8 cellular contexts compared by ENCODE assay signal in genomic region chr15:51401872-51402517, GRCh38.
DNase-seq lines count a peak whose midpoint lies in the region; ATAC-seq and TF ChIP-seq lines count a peak whose summit lies in the region.

No MANE protein-coding gene starts in this region.

- H3K4me3 ChIP-seq in AG10803 (ENCODE audit: low read length) (no peak overlapping the region), GM23338 (no peak overlapping the region), SU-DHL-6 (ENCODE audit: insufficient read depth, low read length, poor library complexity, severe bottlenecking) (no peak overlapping the region)

- no peaks in the 10 kb centered on the region for H3K36me3 Mint-ChIP-seq in GM23338 (ENCODE audit: low read depth)
- H3K36me3 Mint-ChIP-seq in stimulated activated memory B cell treated with anti-CD40 and anti-IgM and Interleukin-4, amounts not matched to agents 10 μg/mL and 1 μg/mL and 100 μg/mL, for 72 hours, result no peaks in the 10 kb centered on the region

- peaks cover 8% of the 10 kb centered on the region for H3K4me1 ChIP-seq in GM23338 (ENCODE audit: insufficient read depth)

- peaks cover 12% of the 10 kb centered on the region for H3K27me3 Mint-ChIP-seq in GM23338 (ENCODE audit: insufficient read depth, low read depth, poor library complexity)
- peaks cover 23% of the 10 kb centered on the region for H3K27me3 Mint-ChIP-seq in stimulated activated memory B cell treated with anti-CD40 and anti-IgM and Interleukin-4, amounts not matched to agents 10 μg/mL and 1 μg/mL and 100 μg/mL, for 72 hours

- intact Hi-C loops in cardiac septum (cut with DNase I), result loop anchor here (5.0 kb wide), 1 partner anchor 120 kb away; no protein-coding TSS in a partner anchor

- DNase-seq in AG10803 (ENCODE audit: low read depth) (peak; percentile 48), GM23338 (ENCODE audit: low spot score) (peak; percentile 87), cardiac septum (ENCODE audit: low spot score) (peak; percentile 84)
- no peak for DNase-seq in activated CD4-positive, CD25-positive, alpha-beta regulatory T cell treated with anti-CD3 and anti-CD28 coated beads, Interleukin-2, amount 50 U/mL, for 72 hours

- no peak overlapping the region for H3K27ac ChIP-seq in GM23338 (ENCODE audit: low read depth)
- no peak overlapping the region for H3K27ac ChIP-seq in SU-DHL-6 (ENCODE audit: low read depth, low read length)

- H3K4me2 ChIP-seq in GM23338, result no peak overlapping the region
- H3K4me2 ChIP-seq in SU-DHL-6 (ENCODE audit: low read depth, low read length, poor library complexity, severe bottlenecking), result no peak overlapping the region

- no peaks in the 10 kb centered on the region for H3K9me3 Mint-ChIP-seq in GM23338
- H3K9me3 Mint-ChIP-seq in stimulated activated memory B cell treated with anti-CD40 and anti-IgM and Interleukin-4, amounts not matched to agents 10 μg/mL and 1 μg/mL and 100 μg/mL, for 72 hours, result no peaks in the 10 kb centered on the region

- ATAC-seq in GM23338 (peak; percentile 84), GM19351 (IDR thresholded peaks at IDR 0.05; ENCODE audit: unreplicated experiment) (no peak), GM19463 (IDR thresholded peaks at IDR 0.05; ENCODE audit: unreplicated experiment) (no peak)
- ATAC-seq in stimulated activated memory B cell treated with anti-CD40 and anti-IgM and Interleukin-4, amounts not matched to agents 10 μg/mL and 1 μg/mL and 100 μg/mL, for 72 hours, result peak; percentile 34

- no peak overlapping the region for H3K9ac ChIP-seq in SU-DHL-6 (ENCODE audit: low read length)

- no peaks in the 10 kb centered on the region for H3K9me2 ChIP-seq in GM23338 (ENCODE audit: insufficient read depth)
- H3K9me2 ChIP-seq in SU-DHL-6 (replicated peaks; ENCODE audit: insufficient read depth, low read length), result no peaks in the 10 kb centered on the region

- no peak overlapping the region for H3K27ac Mint-ChIP-seq in GM23338
- no peak overlapping the region for H3K27ac Mint-ChIP-seq in stimulated activated memory B cell treated with anti-CD40 and anti-IgM and Interleukin-4, amounts not matched to agents 10 μg/mL and 1 μg/mL and 100 μg/mL, for 72 hours

- TF ChIP-seq CTCF in AG10803 (conservative IDR thresholded peaks at IDR 0.05; ENCODE audit: low read length) (peak; percentile 78), GM23338 (conservative IDR thresholded peaks at IDR 0.05; ENCODE audit: low read depth in 2 of 2) (peak; percentile 82 to 86), SU-DHL-6 (IDR thresholded peaks at IDR 0.05; ENCODE audit: insufficient read depth, low read length, poor library complexity, severe bottlenecking) (peak; percentile 68)

- H3K4me1 Mint-ChIP-seq in GM23338, result peaks cover 20% of the 10 kb centered on the region
- H3K4me1 Mint-ChIP-seq in stimulated activated memory B cell treated with anti-CD40 and anti-IgM and Interleukin-4, amounts not matched to agents 10 μg/mL and 1 μg/mL and 100 μg/mL, for 72 hours, result peaks cover 14% of the 10 kb centered on the region

- no peaks in the 10 kb centered on the region for H3K27me3 ChIP-seq in GM23338 (ENCODE audit: insufficient read depth)
- no peaks in the 10 kb centered on the region for H3K27me3 ChIP-seq in SU-DHL-6 (ENCODE audit: low read length)

- H3K9me3 ChIP-seq in SU-DHL-6 (ENCODE audit: insufficient read depth, low read length), result no peaks in the 10 kb centered on the region

- H3K36me3 ChIP-seq in GM23338 (ENCODE audit: insufficient read depth), result no peaks in the 10 kb centered on the region
- no peaks in the 10 kb centered on the region for H3K36me3 ChIP-seq in SU-DHL-6 (ENCODE audit: low read length)

- H3F3A ChIP-seq in GM23338 (replicated peaks; ENCODE audit: low read depth) (no peaks in the 10 kb centered on the region), SU-DHL-6 (ENCODE audit: insufficient read depth) (no peaks in the 10 kb centered on the region)

- no peaks in the 10 kb centered on the region for H4K20me1 ChIP-seq in GM23338 (replicated peaks; ENCODE audit: insufficient read depth)
- no peaks in the 10 kb centered on the region for H4K20me1 ChIP-seq in SU-DHL-6 (ENCODE audit: low read depth, low read length)

- no peak overlapping the region for H3K4me3 Mint-ChIP-seq in GM23338
- H3K4me3 Mint-ChIP-seq in stimulated activated memory B cell treated with anti-CD40 and anti-IgM and Interleukin-4, amounts not matched to agents 10 μg/mL and 1 μg/mL and 100 μg/mL, for 72 hours, result no peak overlapping the region

- H3K79me2 ChIP-seq in GM23338 (replicated peaks; ENCODE audit: insufficient read depth) (no peaks in the 10 kb centered on the region), SU-DHL-6 (ENCODE audit: insufficient read depth, low read length) (no peaks in the 10 kb centered on the region)

- H2AFZ ChIP-seq in GM23338, result peak overlapping the region; percentile 82; the same call in 1 of the 2 replicates
- H2AFZ ChIP-seq in SU-DHL-6 (ENCODE audit: low read depth, low read length, severe bottlenecking), result no peak overlapping the region

TF ChIP-seq in GM23338, 12 proteins besides CTCF, POLR2A, EP300 and RAD21:
- no peak for TF ChIP-seq STAT1 (IDR thresholded peaks at IDR 0.05; ENCODE audit: unreplicated experiment)
- TF ChIP-seq EZH2 (IDR thresholded peaks at IDR 0.05; ENCODE audit: low read depth, unreplicated experiment), result no peak
- no peak for TF ChIP-seq POLR2AphosphoS5 (IDR thresholded peaks at IDR 0.05; ENCODE audit: low read depth)
- no peak for TF ChIP-seq CREB1 (CRISPR knock-in tag; IDR thresholded peaks at IDR 0.05; ENCODE audit: low read depth)
- TF ChIP-seq ZNF114 (CRISPR knock-in tag; IDR thresholded peaks at IDR 0.05), result no peak
- TF ChIP-seq REST (IDR thresholded peaks at IDR 0.05; ENCODE audit: unreplicated experiment), result no peak
- no peak for TF ChIP-seq EZH2phosphoT487 (IDR thresholded peaks at IDR 0.05; ENCODE audit: unreplicated experiment)

Comparison
In these comparisons a context has a peak if more than half of its experiments do, and no peak if none do; other contexts are left out.
1. ATAC-seq: peak in GM23338 (single experiment) and stimulated activated memory B cell treated with anti-CD40 and anti-IgM and Interleukin-4, amounts not matched to agents 10 μg/mL and 1 μg/mL and 100 μg/mL, for 72 hours (single experiment); none in GM19351 (single experiment) and GM19463 (single experiment).
2. Peak in every context shown above with its lines, with median percentiles within 50 percentile points of each other: CTCF ChIP-seq.